ENCODE assay signal across 28 cellular contexts in the genomic region with DNA sequence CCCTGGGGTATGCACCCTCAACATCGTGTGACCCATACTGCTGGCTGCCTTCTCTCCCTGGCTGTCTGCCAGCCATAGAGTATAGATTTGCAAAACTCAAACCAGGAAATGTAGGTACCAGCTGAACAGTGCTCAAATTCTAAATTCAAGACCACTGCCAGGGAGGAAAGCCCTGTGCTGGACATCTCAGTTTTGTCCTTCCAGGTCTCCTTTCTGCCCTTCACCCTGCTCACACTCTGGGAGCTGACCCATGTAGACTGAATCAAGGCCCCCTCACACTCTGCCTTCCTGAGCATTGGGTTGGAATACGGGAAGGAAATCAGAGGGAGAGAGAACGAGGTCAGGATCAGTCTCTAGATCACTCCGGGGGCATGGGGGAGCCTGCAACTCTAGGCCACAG. TPM values are rescaled to one million over a fixed set of nuclear protein-coding genes. Genes with fewer than 3 reads are reported as not detected.
DNase-seq lines count a peak whose midpoint lies in the region; ATAC-seq, FAIRE-seq and TF ChIP-seq lines count a peak whose summit lies in the region.
"Had no signal": no experiment of that assay in that cellular context is flagged by ENCODE, and none has a peak within 500 bp of the region (broad histone marks: within the 10 kb centered on the region; RNA-seq: fewer than 3 reads in every experiment).

No MANE protein-coding gene starts in this region.

- no peak overlapping the region for H3K9ac ChIP-seq in neural progenitor cell
- H3K9ac ChIP-seq: BLaER1 treated with 17β-estradiol and CSF1 and Interleukin-3, amounts not matched to agents 10 nM and 100 nM had no signal

- H3K4me3 ChIP-seq in coronary artery: no peak overlapping the region
- H3K4me3 ChIP-seq in neural progenitor cell: no peak overlapping the region
- H3K4me3 ChIP-seq: A549; BLaER1 treated with 17β-estradiol and CSF1 and Interleukin-3, amounts not matched to agents 10 nM and 100 nM; GM23338; HAP-1 had no signal

- H3K4me2 ChIP-seq in neural progenitor cell: no peak overlapping the region
- H3K4me2 ChIP-seq: A549; BLaER1 treated with 17β-estradiol and CSF1 and Interleukin-3, amounts not matched to agents 10 nM and 100 nM; GM23338 had no signal

- H4K20me1 ChIP-seq in neural progenitor cell (ENCODE audit: low read depth): no peaks in the 10 kb centered on the region
- H4K20me1 ChIP-seq: BLaER1 treated with 17β-estradiol and CSF1 and Interleukin-3, amounts not matched to agents 10 nM and 100 nM had no signal

- H3K9me3 Mint-ChIP-seq in neural progenitor cell: no peaks in the 10 kb centered on the region
- H3K9me3 Mint-ChIP-seq: GM23338 had no signal

- no peaks in the 10 kb centered on the region for H3K4me1 ChIP-seq in neural progenitor cell
- H3K4me1 ChIP-seq: A549; BLaER1 treated with 17β-estradiol and CSF1 and Interleukin-3, amounts not matched to agents 10 nM and 100 nM; HAP-1 had no signal

- FAIRE-seq in urothelium cell line (lab: Jason Lieb, UNC): peak; percentile 74
- FAIRE-seq: A549, D721Med, GM12891, GM18507, H54 had no signal

- no peak overlapping the region for H3K27ac Mint-ChIP-seq in neural progenitor cell
- H3K27ac Mint-ChIP-seq: CD14-positive monocyte; CD4-positive, alpha-beta T cell; GM23338; HFFc6 had no signal

- H3K4me3 Mint-ChIP-seq in neural progenitor cell: no peak overlapping the region
- H3K4me3 Mint-ChIP-seq: CD14-positive monocyte; CD4-positive, alpha-beta T cell; CD8-positive, alpha-beta memory T cell; GM23338; HFFc6 had no signal

- H3K36me3 Mint-ChIP-seq in neural progenitor cell: no peaks in the 10 kb centered on the region
- H3K36me3 Mint-ChIP-seq: CD14-positive monocyte; CD8-positive, alpha-beta memory T cell had no signal

- H3K27me3 Mint-ChIP-seq in neural progenitor cell (ENCODE audit: insufficient read depth, low read depth): no peaks in the 10 kb centered on the region

- H3K9me3 ChIP-seq in neural progenitor cell (ENCODE audit: low read depth): no peaks in the 10 kb centered on the region
- H3K9me3 ChIP-seq: A549; BE2C; BLaER1 treated with 17β-estradiol and CSF1 and Interleukin-3, amounts not matched to agents 10 nM and 100 nM; HAP-1 had no signal

- no peak for ATAC-seq in HG02571 (IDR thresholded peaks at IDR 0.05; ENCODE audit: unreplicated experiment)
- ATAC-seq: A549, GM23338 had no signal

- H3K79me2 ChIP-seq in neural progenitor cell (ENCODE audit: low read depth): no peaks in the 10 kb centered on the region

- no peak for TF ChIP-seq CTCF in coronary artery (IDR thresholded peaks at IDR 0.05)
- TF ChIP-seq CTCF in neural progenitor cell (IDR thresholded peaks at IDR 0.05): no peak

- no peaks in the 10 kb centered on the region for H3F3A ChIP-seq in neural progenitor cell (ENCODE audit: low read depth)

- no peaks in the 10 kb centered on the region for H3K36me3 ChIP-seq in neural progenitor cell
- H3K36me3 ChIP-seq: BE2C; BLaER1 treated with 17β-estradiol and CSF1 and Interleukin-3, amounts not matched to agents 10 nM and 100 nM; HAP-1 had no signal

- H2AFZ ChIP-seq in neural progenitor cell (replicated peaks): no peak overlapping the region
- H2AFZ ChIP-seq: GM23338 had no signal

- H3K4me1 Mint-ChIP-seq in neural progenitor cell: no peaks in the 10 kb centered on the region
- H3K4me1 Mint-ChIP-seq: CD14-positive monocyte; CD8-positive, alpha-beta memory T cell; GM23338 had no signal

- peak; percentile 22 for DNase-seq in NCI-H345 (lab: John Stamatoyannopoulos, UW)
- DNase-seq in NCI-H345 treated with DMSO at 0.1 percent for 48 hours (lab: John Stamatoyannopoulos, UW; ENCODE audit: unreplicated experiment): no peak
- DNase-seq in coronary artery (ENCODE audit: low spot score): peak; percentile 11
- DNase-seq in urothelium cell line (ENCODE audit: low spot score): no peak
- no peak for DNase-seq in neural progenitor cell (ENCODE audit: low spot score)
- DNase-seq in DMS153 (lab: John Stamatoyannopoulos, UW): no peak
- DNase-seq: 8988T; ACHN; AML-193; BE2C; CD4-positive, alpha-beta T cell; CD8-positive, alpha-beta memory T cell; DMS 273 treated with DMSO at 0.1 percent for 48 hours; DMS53; DMS79 treated with DMSO at 0.1 percent for 48 hours; GF-D8; HFFc6 had no signal

- H3K27me3 ChIP-seq in neural progenitor cell: no peaks in the 10 kb centered on the region
- H3K27me3 ChIP-seq: BE2C; BLaER1 treated with 17β-estradiol and CSF1 and Interleukin-3, amounts not matched to agents 10 nM and 100 nM had no signal

- H3K27ac ChIP-seq in coronary artery (no peak overlapping the region), neural progenitor cell (no peak overlapping the region)
- H3K27ac ChIP-seq: A549; BLaER1 treated with 17β-estradiol and CSF1 and Interleukin-3, amounts not matched to agents 10 nM and 100 nM had no signal

RNA-seq across cellular contexts. Expression of gene DRD2, which starts 12.4 kb away (rescaled TPM):
- 0.06 and 0.21 TPM in 2 replicates for total RNA-seq in neural progenitor cell (ENCODE audit: low replicate concordance)
- total RNA-seq: CD4-positive, alpha-beta T cell; CD8-positive, alpha-beta memory T cell; G401; HFFc6 had no signal

Comparison
In these comparisons a context has a peak if more than half of its experiments do, and no peak if none do; other contexts are left out.
1. DNase-seq: peak in NCI-H345 (single experiment) and coronary artery (single experiment); none in NCI-H345 treated with DMSO at 0.1 percent for 48 hours (single experiment), urothelium cell line (single experiment), neural progenitor cell (single experiment) and DMS153 (single experiment).